Comparison of ENCODE assay signal across 26 cellular contexts in genomic region chr6:20881365-20881764, GRCh38.
"Had no signal": no experiment of that assay in that cellular context is flagged by ENCODE, and none has a peak within 500 bp of the region (broad histone marks: within the 10 kb centered on the region; RNA-seq: fewer than 3 reads in every experiment).

No MANE protein-coding gene starts in this region.

- FAIRE-seq: keratinocyte, pancreas had no signal

- H3K4me3 ChIP-seq: esophagus squamous epithelium, gastroesophageal sphincter, pancreas, prostate gland, spleen, tibial artery, upper lobe of left lung, uterus had no signal

- H3K4me1 Mint-ChIP-seq: naive B cell had no signal

- H3K36me3 ChIP-seq: esophagus squamous epithelium, gastroesophageal sphincter, pancreas, prostate gland, tibial artery, upper lobe of left lung, uterus had no signal

- H3K27ac Mint-ChIP-seq: immature natural killer cell; naive B cell; stimulated activated memory B cell treated with anti-CD40 and anti-IgM and Interleukin-4, amounts not matched to agents 10 μg/mL and 1 μg/mL and 100 μg/mL, for 72 hours; stimulated activated naive CD8-positive, alpha-beta T cell treated with anti-CD3 and anti-CD28 coated beads, Interleukin-15, Interleukin-2, amounts not matched to agents 100 ng/mL and 50 ng/mL, for 24 hours had no signal

- H3K27me3 ChIP-seq: esophagus squamous epithelium, gastroesophageal sphincter, pancreas, spleen, tibial artery, upper lobe of left lung, uterus had no signal

- H3K4me3 Mint-ChIP-seq: immature natural killer cell; naive B cell; nephron; stimulated activated memory B cell treated with anti-CD40 and anti-IgM and Interleukin-4, amounts not matched to agents 10 μg/mL and 1 μg/mL and 100 μg/mL, for 72 hours; stimulated activated naive CD8-positive, alpha-beta T cell treated with anti-CD3 and anti-CD28 coated beads, Interleukin-15, Interleukin-2, amounts not matched to agents 100 ng/mL and 50 ng/mL, for 24 hours had no signal

- DNase-seq: dermis blood vessel endothelial cell; esophagus squamous epithelium; foreskin fibroblast; glutamatergic neuron; immature natural killer cell; left cardiac atrium; left ventricle myocardium superior; mesendoderm; naive B cell; occipital lobe; pancreas; retina; spleen; stimulated activated CD4-positive, alpha-beta T cell treated with anti-CD3 and anti-CD28 coated beads, Interleukin-15, amount 100 ng/mL, for 24 hours; stimulated activated CD4-positive, alpha-beta T cell treated with anti-CD3 and anti-CD28 coated beads, Interleukin-1b, Interleukin-23, amount 100 ng/mL, for 48 hours; stimulated activated CD4-positive, alpha-beta T cell treated with anti-CD3 and anti-CD28 coated beads, Interleukin-4, amount 100 ng/mL, for 24 hours; tibial artery; upper lobe of left lung; uterus had no signal

- ATAC-seq: gastroesophageal sphincter; left cardiac atrium; left ventricle myocardium superior; sciatic nerve; stimulated activated memory B cell treated with anti-CD40 and anti-IgM and Interleukin-4, amounts not matched to agents 10 μg/mL and 1 μg/mL and 100 μg/mL, for 72 hours had no signal

- H3K4me1 ChIP-seq: gastroesophageal sphincter, prostate gland, spleen, upper lobe of left lung had no signal

- H3K27me3 Mint-ChIP-seq: naive B cell; stimulated activated memory B cell treated with anti-CD40 and anti-IgM and Interleukin-4, amounts not matched to agents 10 μg/mL and 1 μg/mL and 100 μg/mL, for 72 hours; stimulated activated naive CD8-positive, alpha-beta T cell treated with anti-CD3 and anti-CD28 coated beads, Interleukin-15, Interleukin-2, amounts not matched to agents 100 ng/mL and 50 ng/mL, for 24 hours had no signal

- H3K27ac ChIP-seq: esophagus squamous epithelium, gastroesophageal sphincter, pancreas, prostate gland, spleen, tibial artery, upper lobe of left lung, uterus had no signal

- H3K9me3 ChIP-seq: pancreas, prostate gland, tibial artery, uterus had no signal
